ENCODE assay signal across 9 cellular contexts in genomic region chr22:31148953-31149627, GRCh38. TPM values are rescaled to one million over a fixed set of nuclear protein-coding genes. Genes with fewer than 3 reads are reported as not detected.
A peak's percentile ranks its signal among the peaks of the same experiment; 100 is the strongest.
DNase-seq lines count a peak whose midpoint lies in the region; ATAC-seq, FAIRE-seq and TF ChIP-seq lines count a peak whose summit lies in the region.
"Had no signal": no experiment of that assay in that cellular context is flagged by ENCODE, and none has a peak within 500 bp of the region (broad histone marks: within the 10 kb centered on the region; RNA-seq: fewer than 3 reads in every experiment).

No MANE protein-coding gene starts in this region.

- in situ Hi-C loops in astrocyte of the spinal cord (cut with HindIII; ENCODE audit: low sequenced_read_pairs), result no loop called here

- H3K4me3 ChIP-seq in LNCaP clone FGC (ENCODE audit: low read depth, low read length) (no peak overlapping the region), astrocyte of the spinal cord (ENCODE audit: low read depth, low read length) (no peak overlapping the region)

- DNase-seq in DMS79 (lab: John Stamatoyannopoulos, UW) (peak; percentile 18), LNCaP clone FGC (ENCODE audit: low read depth) (no peak), RCC 7860 (ENCODE audit: low spot score) (peak; percentile 54), astrocyte of the spinal cord (ENCODE audit: low read depth, low spot score) (peak; percentile 80), hepatic stellate cell (ENCODE audit: low spot score) (peak; percentile 88), pulmonary artery endothelial cell (ENCODE audit: low read depth, low spot score) (peak; percentile 72)

- TF ChIP-seq CTCF in LNCaP clone FGC (IDR thresholded peaks at IDR 0.05; ENCODE audit: control insufficient read depth, extremely low read depth, insufficient read depth) (peak; percentile 87), astrocyte of the spinal cord (IDR thresholded peaks at IDR 0.05; ENCODE audit: low read depth, low read length) (peak; percentile 98)

- no peak for FAIRE-seq in RCC 7860 (lab: Jason Lieb, UNC)
- FAIRE-seq: TTC549 had no signal

- ATAC-seq in GM19467 (IDR thresholded peaks at IDR 0.05; ENCODE audit: unreplicated experiment) (no peak), HG03457 (IDR thresholded peaks at IDR 0.05; ENCODE audit: unreplicated experiment) (no peak)

RNA-seq across cellular contexts. Expression of gene PLA2G3, which starts 8.8 kb away (rescaled TPM):
- 0.07 and 0.26 TPM in 2 replicates for total RNA-seq in pulmonary artery endothelial cell

RNA-seq across cellular contexts. Expression of gene RNF185, which starts 10.9 kb away (rescaled TPM):
- 23.5 and 28.4 TPM in 2 replicates for total RNA-seq in pulmonary artery endothelial cell

RNA-seq across cellular contexts. Expression of gene INPP5J, which starts 26.3 kb away (rescaled TPM):
- total RNA-seq in pulmonary artery endothelial cell, result 0.20 and 0.25 TPM in 2 replicates

RNA-seq across cellular contexts. Expression of gene SELENOM, which starts 41.7 kb away (rescaled TPM):
- total RNA-seq in pulmonary artery endothelial cell, result 21.1 and 46.6 TPM in 2 replicates
